ENCODE assay signal across 37 cellular contexts in the genomic region with DNA sequence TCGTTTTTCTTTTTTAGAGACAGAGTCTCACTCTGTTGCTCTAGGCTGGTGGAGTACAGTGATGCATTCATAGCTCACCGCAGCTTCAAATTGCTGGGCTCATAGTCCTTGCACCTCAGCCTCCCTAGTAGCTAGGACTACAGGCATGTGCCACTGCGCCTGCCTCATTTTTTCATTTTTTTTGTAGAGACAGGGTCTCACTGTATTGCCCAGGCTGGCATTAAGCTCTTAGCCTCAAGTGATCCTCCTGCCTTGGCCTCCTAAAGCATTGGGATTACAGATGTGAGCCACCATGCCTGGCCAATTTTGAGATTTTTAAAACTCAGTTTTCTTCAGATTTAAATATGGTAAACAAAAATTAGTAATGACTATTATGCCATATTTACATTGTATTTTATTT. TPM values are rescaled to one million over a fixed set of nuclear protein-coding genes. Genes with fewer than 3 reads are reported as not detected.
"Had no signal": no experiment of that assay in that cellular context is flagged by ENCODE, and none has a peak within 500 bp of the region (broad histone marks: within the 10 kb centered on the region; RNA-seq: fewer than 3 reads in every experiment).

No MANE protein-coding gene starts in this region.

- ATAC-seq: activated CD4-positive, alpha-beta T cell treated with anti-CD3 and anti-CD28 coated beads for 36 hours; activated CD4-positive, CD25-positive, alpha-beta regulatory T cell treated with anti-CD3 and anti-CD28 coated beads, Interleukin-2, amount 50 U/mL, for 24 hours; activated CD8-positive, alpha-beta memory T cell treated with anti-CD3 and anti-CD28 coated beads, Interleukin-2, amount 10 ng/mL, durations not matched to agents 7 days and 5 days; activated CD8-positive, alpha-beta T cell treated with anti-CD3 and anti-CD28 coated beads, Interleukin-2, amount 10 ng/mL, durations not matched to agents 7 days and 5 days; activated naive CD8-positive, alpha-beta T cell treated with anti-CD3 and anti-CD28 coated beads, Interleukin-2, amount 50 U/mL, for 24 hours had no signal

- H3K27me3 Mint-ChIP-seq: activated CD4-positive, alpha-beta memory T cell treated with anti-CD3 and anti-CD28 coated beads, Interleukin-2, amount 10 ng/mL, durations not matched to agents 7 days and 5 days; activated CD4-positive, alpha-beta T cell treated with anti-CD3 and anti-CD28 coated beads for 36 hours; activated CD4-positive, alpha-beta T cell treated with anti-CD3 and anti-CD28 coated beads, Interleukin-2, amount 10 ng/mL, durations not matched to agents 7 days and 5 days; activated CD8-positive, alpha-beta memory T cell treated with anti-CD3 and anti-CD28 coated beads, Interleukin-2, amount 10 ng/mL, durations not matched to agents 7 days and 5 days; activated naive CD4-positive, alpha-beta T cell treated with anti-CD3 and anti-CD28 coated beads, Interleukin-2, amount 10 ng/mL, durations not matched to agents 7 days and 5 days; activated naive CD4-positive, alpha-beta T cell treated with anti-CD3 and anti-CD28 coated beads, Interleukin-2, amount 50 U/mL, for 24 hours; activated naive CD8-positive, alpha-beta T cell; activated naive CD8-positive, alpha-beta T cell treated with anti-CD3 and anti-CD28 coated beads, Interleukin-2, amount 10 ng/mL, durations not matched to agents 7 days and 5 days; activated naive CD8-positive, alpha-beta T cell treated with anti-CD3 and anti-CD28 coated beads, Interleukin-2, amount 50 U/mL, for 24 hours; activated T-cell treated with anti-CD3 and anti-CD28 coated beads, Interleukin-2, amount 50 U/mL, for 24 hours; brain; central memory CD8-positive, alpha-beta T cell had no signal

- H3K4me1 Mint-ChIP-seq: activated CD4-positive, alpha-beta memory T cell treated with anti-CD3 and anti-CD28 coated beads, Interleukin-2, amount 10 ng/mL, durations not matched to agents 7 days and 5 days; activated CD8-positive, alpha-beta memory T cell treated with anti-CD3 and anti-CD28 coated beads, Interleukin-2, amount 10 ng/mL, durations not matched to agents 7 days and 5 days; activated naive CD4-positive, alpha-beta T cell treated with anti-CD3 and anti-CD28 coated beads, Interleukin-2, amount 10 ng/mL, durations not matched to agents 7 days and 5 days; activated naive CD8-positive, alpha-beta T cell treated with anti-CD3 and anti-CD28 coated beads, Interleukin-2, amount 10 ng/mL, durations not matched to agents 7 days and 5 days; brain had no signal

- H3K4me1 ChIP-seq: ascending aorta had no signal

- H3K9me3 Mint-ChIP-seq: activated naive CD4-positive, alpha-beta T cell treated with anti-CD3 and anti-CD28 coated beads, Interleukin-2, amount 10 ng/mL, durations not matched to agents 7 days and 5 days; activated naive CD4-positive, alpha-beta T cell treated with anti-CD3 and anti-CD28 coated beads, Interleukin-2, amount 50 U/mL, for 24 hours; activated naive CD8-positive, alpha-beta T cell treated with anti-CD3 and anti-CD28 coated beads, Interleukin-2, amount 10 ng/mL, durations not matched to agents 7 days and 5 days; activated T-cell treated with anti-CD3 and anti-CD28 coated beads, Interleukin-2, amount 50 U/mL, for 24 hours; activated T-helper 2 cell treated with anti-CD3 and anti-CD28 coated beads, Interferon-gamma antibody, Interleukin-2, Interleukin-4, amounts not matched to agents 10 μg/mL and 5 μg/mL and 100 μg/mL, durations not matched to agents 14 hours and 24 hours and 36 hours; central memory CD8-positive, alpha-beta T cell; T-helper 1 cell treated with Interleukin-12 subunit alpha and Interleukin-12 subunit beta and Interleukin-4 antibody, amounts not matched to agents 30 μg/mL and 1 μg/mL, for 36 hours; T-helper 2 cell treated with Interferon-gamma antibody and Interleukin-4, amounts not matched to agents 5 μg/mL and 100 μg/mL, for 36 hours had no signal

- DNase-seq: activated CD4-positive, alpha-beta memory T cell treated with anti-CD3 and anti-CD28 coated beads, Interleukin-2, amount 10 ng/mL, durations not matched to agents 7 days and 5 days; activated CD4-positive, alpha-beta T cell treated with anti-CD3 and anti-CD28 coated beads for 1 hour; activated CD4-positive, alpha-beta T cell treated with anti-CD3 and anti-CD28 coated beads for 36 hours; activated CD4-positive, alpha-beta T cell treated with anti-CD3 and anti-CD28 coated beads for 48 hours; activated CD4-positive, alpha-beta T cell treated with anti-CD3 and anti-CD28 coated beads, Interleukin-2, amount 10 ng/mL, durations not matched to agents 7 days and 5 days; activated CD4-positive, alpha-beta T cell treated with anti-CD3 and anti-CD28 coated beads, Interleukin-2, amount 50 U/mL, for 48 hours; activated CD4-positive, CD25-positive, alpha-beta regulatory T cell; activated CD8-positive, alpha-beta memory T cell treated with anti-CD3 and anti-CD28 coated beads for 24 hours; activated CD8-positive, alpha-beta memory T cell treated with anti-CD3 and anti-CD28 coated beads, Interleukin-2, amount 10 ng/mL, durations not matched to agents 7 days and 5 days; activated CD8-positive, alpha-beta memory T cell treated with anti-CD3 and anti-CD28 coated beads, Interleukin-2, amount 50 U/mL, for 48 hours; activated CD8-positive, alpha-beta T cell treated with anti-CD3 and anti-CD28 coated beads, Interleukin-2, amount 10 ng/mL, durations not matched to agents 7 days and 5 days; activated effector memory CD4-positive, alpha-beta T cell treated with Interleukin-2 at 50 U/mL for 16 hours; activated gamma-delta T cell; activated naive CD4-positive, alpha-beta T cell treated with anti-CD3 and anti-CD28 coated beads, Interleukin-2, amount 10 ng/mL, durations not matched to agents 7 days and 5 days; activated naive CD4-positive, alpha-beta T cell treated with Interleukin-2 at 50 U/mL for 16 hours; activated naive CD8-positive, alpha-beta T cell treated with anti-CD3 and anti-CD28 coated beads, Interleukin-2, amount 10 ng/mL, durations not matched to agents 7 days and 5 days; activated naive CD8-positive, alpha-beta T cell treated with anti-CD3 and anti-CD28 coated beads, Interleukin-2, amount 50 U/mL, for 24 hours; activated T-cell treated with anti-CD3 and anti-CD28 coated beads, Interleukin-2, amount 50 U/mL, for 24 hours; activated T-cell treated with anti-CD3 and anti-CD28 coated beads, Interleukin-2, amount 50 U/mL, for 48 hours; amygdala; anterior cingulate cortex; caudate nucleus; cerebellar nuclear complex; T-helper 1 cell; T-helper 2 cell; T-helper 9 cell had no signal

- H3K27me3 ChIP-seq: ascending aorta, cardiac muscle cell had no signal

- H3K4me3 Mint-ChIP-seq: activated CD4-positive, alpha-beta memory T cell treated with anti-CD3 and anti-CD28 coated beads, Interleukin-2, amount 10 ng/mL, durations not matched to agents 7 days and 5 days; activated CD4-positive, alpha-beta T cell treated with anti-CD3 and anti-CD28 coated beads for 36 hours; activated CD4-positive, alpha-beta T cell treated with anti-CD3 and anti-CD28 coated beads, Interleukin-2, amount 10 ng/mL, durations not matched to agents 7 days and 5 days; activated CD8-positive, alpha-beta memory T cell treated with anti-CD3 and anti-CD28 coated beads, Interleukin-2, amount 10 ng/mL, durations not matched to agents 7 days and 5 days; activated CD8-positive, alpha-beta T cell treated with anti-CD3 and anti-CD28 coated beads, Interleukin-2, amount 10 ng/mL, durations not matched to agents 7 days and 5 days; activated naive CD4-positive, alpha-beta T cell treated with anti-CD3 and anti-CD28 coated beads, Interleukin-2, amount 10 ng/mL, durations not matched to agents 7 days and 5 days; activated naive CD4-positive, alpha-beta T cell treated with anti-CD3 and anti-CD28 coated beads, Interleukin-2, amount 50 U/mL, for 24 hours; activated naive CD8-positive, alpha-beta T cell; activated naive CD8-positive, alpha-beta T cell treated with anti-CD3 and anti-CD28 coated beads, Interleukin-2, amount 10 ng/mL, durations not matched to agents 7 days and 5 days; activated naive CD8-positive, alpha-beta T cell treated with anti-CD3 and anti-CD28 coated beads, Interleukin-2, amount 50 U/mL, for 24 hours; activated T-cell treated with anti-CD3 and anti-CD28 coated beads, Interleukin-2, amount 50 U/mL, for 24 hours; brain; central memory CD8-positive, alpha-beta T cell; T-helper 1 cell treated with Interleukin-12 subunit alpha and Interleukin-12 subunit beta and Interleukin-4 antibody, amounts not matched to agents 30 μg/mL and 1 μg/mL, for 36 hours; T-helper 2 cell treated with Interferon-gamma antibody and Interleukin-4, amounts not matched to agents 5 μg/mL and 100 μg/mL, for 36 hours had no signal

- H3K27ac ChIP-seq: ascending aorta, cardiac muscle cell, VCaP had no signal

- H3K27ac Mint-ChIP-seq: activated CD4-positive, alpha-beta memory T cell treated with anti-CD3 and anti-CD28 coated beads, Interleukin-2, amount 10 ng/mL, durations not matched to agents 7 days and 5 days; activated CD4-positive, alpha-beta T cell treated with anti-CD3 and anti-CD28 coated beads for 36 hours; activated CD4-positive, alpha-beta T cell treated with anti-CD3 and anti-CD28 coated beads, Interleukin-2, amount 10 ng/mL, durations not matched to agents 7 days and 5 days; activated CD8-positive, alpha-beta memory T cell treated with anti-CD3 and anti-CD28 coated beads, Interleukin-2, amount 10 ng/mL, durations not matched to agents 7 days and 5 days; activated CD8-positive, alpha-beta T cell treated with anti-CD3 and anti-CD28 coated beads, Interleukin-2, amount 10 ng/mL, durations not matched to agents 7 days and 5 days; activated naive CD4-positive, alpha-beta T cell treated with anti-CD3 and anti-CD28 coated beads, Interleukin-2, amount 10 ng/mL, durations not matched to agents 7 days and 5 days; activated naive CD4-positive, alpha-beta T cell treated with anti-CD3 and anti-CD28 coated beads, Interleukin-2, amount 50 U/mL, for 24 hours; activated naive CD8-positive, alpha-beta T cell; activated naive CD8-positive, alpha-beta T cell treated with anti-CD3 and anti-CD28 coated beads, Interleukin-2, amount 10 ng/mL, durations not matched to agents 7 days and 5 days; activated naive CD8-positive, alpha-beta T cell treated with anti-CD3 and anti-CD28 coated beads, Interleukin-2, amount 50 U/mL, for 24 hours; activated T-cell treated with anti-CD3 and anti-CD28 coated beads, Interleukin-2, amount 50 U/mL, for 24 hours; activated T-helper 2 cell treated with anti-CD3 and anti-CD28 coated beads, Interferon-gamma antibody, Interleukin-2, Interleukin-4, amounts not matched to agents 10 μg/mL and 5 μg/mL and 100 μg/mL, durations not matched to agents 14 hours and 24 hours and 36 hours; brain; T-helper 1 cell treated with Interleukin-12 subunit alpha and Interleukin-12 subunit beta and Interleukin-4 antibody, amounts not matched to agents 30 μg/mL and 1 μg/mL, for 36 hours; T-helper 2 cell treated with Interferon-gamma antibody and Interleukin-4, amounts not matched to agents 5 μg/mL and 100 μg/mL, for 36 hours had no signal

- H3K4me3 ChIP-seq: ascending aorta, cardiac muscle cell had no signal

- H3K9me3 ChIP-seq: ascending aorta had no signal

RNA-seq across cellular contexts. Expression of gene CLDN11, which starts 32.2 kb away (rescaled TPM):
- total RNA-seq: activated CD4-positive, alpha-beta memory T cell treated with anti-CD3 and anti-CD28 coated beads, Interleukin-2, amount 10 ng/mL, durations not matched to agents 7 days and 5 days; activated CD4-positive, alpha-beta T cell treated with anti-CD3 and anti-CD28 coated beads for 36 hours; activated CD4-positive, alpha-beta T cell treated with anti-CD3 and anti-CD28 coated beads, Interleukin-2, amount 10 ng/mL, durations not matched to agents 7 days and 5 days; activated CD8-positive, alpha-beta T cell treated with anti-CD3 and anti-CD28 coated beads, Interleukin-2, amount 10 ng/mL, durations not matched to agents 7 days and 5 days; activated naive CD8-positive, alpha-beta T cell treated with anti-CD3 and anti-CD28 coated beads, Interleukin-2, amount 10 ng/mL, durations not matched to agents 7 days and 5 days had no signal
- polyA plus RNA-seq: cardiac muscle cell had no signal
